ENCODE assay signal across 8 cellular contexts in the genomic region with DNA sequence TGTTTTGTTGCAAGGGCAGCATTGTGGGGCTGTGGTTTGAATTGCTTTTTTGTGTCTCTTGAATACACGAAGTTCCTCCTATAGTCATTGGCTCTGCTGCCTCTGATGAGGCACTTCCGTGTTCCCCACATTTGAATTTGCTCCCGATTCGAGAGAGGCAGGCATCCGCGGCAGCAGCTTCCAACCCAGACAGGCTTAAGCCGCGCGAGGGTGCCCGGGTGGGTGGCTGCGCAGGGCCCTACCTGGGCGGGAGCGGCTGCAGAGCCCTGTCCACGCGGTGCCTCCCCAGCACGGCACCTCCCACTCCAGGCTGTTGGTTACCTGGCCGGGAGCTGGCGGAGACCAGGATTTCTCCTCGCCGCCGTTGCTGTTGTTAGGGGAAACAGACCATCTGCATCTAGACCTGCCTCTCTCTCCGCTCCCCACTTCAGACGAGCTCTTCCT.
A peak's percentile ranks its signal among the peaks of the same experiment; 100 is the strongest.
DNase-seq lines count a peak whose midpoint lies in the region; ATAC-seq lines count a peak whose summit lies in the region.

No MANE protein-coding gene starts in this region.

- H3K4me3 ChIP-seq in adipocyte (ENCODE audit: low read length) = peak overlapping the region; percentile 76

- no peak for DNase-seq in left cardiac atrium
- no peak for DNase-seq in Right ventricle myocardium inferior (ENCODE audit: missing footprints)
- peak; percentile 92 for DNase-seq in NCI-H510A treated with DMSO at 0.1 percent for 48 hours (lab: John Stamatoyannopoulos, UW)
- DNase-seq in adipocyte (ENCODE audit: low read depth) = no peak
- peak; percentile 85 for DNase-seq in islet precursor cell
- peak; percentile 4 to 10 for DNase-seq in stimulated activated CD4-positive, alpha-beta T cell treated with anti-CD3 and anti-CD28 coated beads, Interleukin-2, amount 100 ng/mL, for 48 hours
- DNase-seq in midbrain (lab: John Stamatoyannopoulos, UW) = no peak

- intact Hi-C loops in left cardiac atrium (cut with DNase I) (loop anchor here in 1 of 2 donors (10.0 kb wide), 1 partner anchor 130 kb away; no protein-coding TSS in a partner anchor), Right ventricle myocardium inferior (cut with DNase I) (no loop called here)

- H3K4me1 ChIP-seq in adipocyte (ENCODE audit: control insufficient read depth, insufficient read depth, low read length) = peaks cover 9% of the 10 kb centered on the region

- ATAC-seq in left cardiac atrium = peak; percentile 36 to 79
- ATAC-seq in Right ventricle myocardium inferior = no peak
- no peak for ATAC-seq in HG03175 (IDR thresholded peaks at IDR 0.05; ENCODE audit: unreplicated experiment)

- H3K9me3 ChIP-seq in adipocyte (ENCODE audit: control insufficient read depth, low read length) = no peaks in the 10 kb centered on the region

- no peaks in the 10 kb centered on the region for H3K36me3 ChIP-seq in adipocyte (ENCODE audit: control insufficient read depth, insufficient read depth, low read length, severe bottlenecking)

- peak overlapping the region; percentile 57 for H3K9ac ChIP-seq in adipocyte (ENCODE audit: low read length)

- no peaks in the 10 kb centered on the region for H3K27me3 ChIP-seq in adipocyte (replicated peaks; ENCODE audit: control insufficient read depth, insufficient read depth, low read length)

Comparison
In these comparisons a context has a peak if more than half of its experiments do, and no peak if none do; other contexts are left out.
1. ATAC-seq: peak in left cardiac atrium (2 of 2); none in Right ventricle myocardium inferior (single experiment) and HG03175 (single experiment).
2. DNase-seq: peak in NCI-H510A treated with DMSO at 0.1 percent for 48 hours (single experiment), islet precursor cell (single experiment) and stimulated activated CD4-positive, alpha-beta T cell treated with anti-CD3 and anti-CD28 coated beads, Interleukin-2, amount 100 ng/mL, for 48 hours (2 of 2); none in left cardiac atrium (single experiment), Right ventricle myocardium inferior (single experiment), adipocyte (single experiment) and midbrain (single experiment).